In genomic region chr1:108000620-108001105, GRCh38 we compare ENCODE assay signal across 10 cellular contexts. TPM values are rescaled to one million over a fixed set of nuclear protein-coding genes. Genes with fewer than 3 reads are reported as not detected.
DNase-seq lines count a peak whose midpoint lies in the region; ATAC-seq and TF ChIP-seq lines count a peak whose summit lies in the region.
"Had no signal": no experiment of that assay in that cellular context is flagged by ENCODE, and none has a peak within 500 bp of the region (broad histone marks: within the 10 kb centered on the region; RNA-seq: fewer than 3 reads in every experiment).

No MANE protein-coding gene starts in this region.

- no peak for TF ChIP-seq CTCF in WERI-Rb-1 (IDR thresholded peaks at IDR 0.05; ENCODE audit: low read depth, low read length)

- H3K27me3 ChIP-seq in WERI-Rb-1 (ENCODE audit: insufficient read depth, low read depth, severe bottlenecking), result no peaks in the 10 kb centered on the region

- ATAC-seq in HG03025 (IDR thresholded peaks at IDR 0.05; ENCODE audit: low FRiP score, unreplicated experiment) (no peak), HG02571 (IDR thresholded peaks at IDR 0.05; ENCODE audit: unreplicated experiment) (no peak)

- H3K36me3 ChIP-seq in WERI-Rb-1, result no peaks in the 10 kb centered on the region

- H3K27ac ChIP-seq in WERI-Rb-1, result no peak overlapping the region

- H3K9me3 ChIP-seq in WERI-Rb-1 (ENCODE audit: severe bottlenecking), result no peaks in the 10 kb centered on the region

- no peak overlapping the region for H3K4me3 ChIP-seq in WERI-Rb-1 (ENCODE audit: low read depth, low read length)

- DNase-seq in DMS153 treated with DMSO at 0.1 percent for 48 hours (lab: John Stamatoyannopoulos, UW; ENCODE audit: unreplicated experiment) (peak; percentile 9), NCI-H226 (peak; percentile 76), cerebellum (ENCODE audit: low spot score) (peak; percentile 15), mucosa of gallbladder (ENCODE audit: low spot score) (peak; percentile 16), RPMI8226 (no peak), WERI-Rb-1 (no peak)
- DNase-seq: aorta, KG1 had no signal

RNA-seq across cellular contexts. Expression of gene VAV3, which starts 35.7 kb away (rescaled TPM):
- total RNA-seq in cerebellum, result 19.5 TPM
- total RNA-seq in mucosa of gallbladder, result 2.4 TPM

Comparison
In these comparisons a context has a peak if more than half of its experiments do, and no peak if none do; other contexts are left out.
1. DNase-seq: peak in DMS153 treated with DMSO at 0.1 percent for 48 hours (single experiment), NCI-H226 (single experiment), cerebellum (single experiment) and mucosa of gallbladder (single experiment); none in RPMI8226 (single experiment) and WERI-Rb-1 (single experiment).